Comparison of ENCODE assay signal across 1 cellular context in genomic region chr19:8113017-8113416, GRCh38.
TF ChIP-seq lines count a peak whose summit lies in the region.

No MANE protein-coding gene starts in this region.

TF ChIP-seq in HepG2, 621 proteins besides CTCF, POLR2A, EP300 and RAD21:
- TF ChIP-seq CEBPB (IDR thresholded peaks at IDR 0.05; ENCODE audit: borderline replicate concordance, low read depth, low read length) (peak; percentile 56; the same call in 1 of the 2 replicates), NR3C1 (CRISPR knock-in tag; IDR thresholded peaks at IDR 0.05) (no peak), ATF7 (IDR thresholded peaks at IDR 0.05) (peak; percentile 55), ATF7 (CRISPR knock-in tag; IDR thresholded peaks at IDR 0.05) (no peak), HNF4G (IDR thresholded peaks at IDR 0.05; ENCODE audit: borderline replicate concordance, low read depth, low read length) (no peak), HNF4G (CRISPR knock-in tag; IDR thresholded peaks at IDR 0.05; ENCODE audit: borderline replicate concordance, low read depth) (no peak), ARID3A (IDR thresholded peaks at IDR 0.05; ENCODE audit: low read depth, low read length) (no peak), CEBPG (CRISPR knock-in tag; IDR thresholded peaks at IDR 0.05) (0 out of 2 replicates have a peak, but pooled peaks have one; percentile 14)
